Comparison of ENCODE assay signal across 1 cellular context in the genomic region with DNA sequence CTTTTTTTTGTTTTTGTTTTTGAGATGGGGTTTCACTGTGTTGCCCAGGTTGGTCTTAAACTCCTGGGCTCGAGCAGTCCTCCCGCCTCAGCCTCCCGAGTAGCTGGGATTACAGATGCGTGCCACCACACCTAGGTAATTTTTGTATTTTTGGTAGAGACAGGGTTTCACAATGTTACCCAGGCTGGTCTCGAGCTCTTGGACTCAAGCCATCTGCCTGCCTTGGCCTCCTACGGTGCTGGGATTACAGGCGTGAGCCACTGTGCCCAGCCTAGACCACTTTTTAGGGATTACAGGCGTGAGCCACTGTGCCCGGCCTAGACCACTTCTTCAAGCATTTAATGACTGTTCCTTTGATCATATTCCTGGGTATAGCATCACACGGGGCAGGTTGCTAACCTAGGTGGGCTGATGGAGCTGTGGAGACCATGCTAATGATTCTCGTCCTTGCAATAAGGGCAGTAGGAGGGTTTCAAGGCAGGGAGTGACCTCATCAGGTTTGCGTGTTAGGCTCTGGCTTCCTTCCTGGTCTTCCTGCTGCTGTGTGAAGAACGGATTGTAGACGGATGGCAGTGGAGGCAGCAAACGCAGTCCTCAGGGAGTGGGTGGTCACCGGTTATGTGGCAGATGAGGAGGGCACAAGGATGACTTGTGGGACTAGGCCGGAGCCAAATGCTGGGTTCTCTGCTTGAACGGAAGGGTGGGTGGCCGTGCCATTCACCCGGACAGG.
TF ChIP-seq lines count a peak whose summit lies in the region.

No MANE protein-coding gene starts in this region.

TF ChIP-seq in GM23338, 12 proteins besides CTCF, POLR2A, EP300 and RAD21:
- TF ChIP-seq, protein P1, sequence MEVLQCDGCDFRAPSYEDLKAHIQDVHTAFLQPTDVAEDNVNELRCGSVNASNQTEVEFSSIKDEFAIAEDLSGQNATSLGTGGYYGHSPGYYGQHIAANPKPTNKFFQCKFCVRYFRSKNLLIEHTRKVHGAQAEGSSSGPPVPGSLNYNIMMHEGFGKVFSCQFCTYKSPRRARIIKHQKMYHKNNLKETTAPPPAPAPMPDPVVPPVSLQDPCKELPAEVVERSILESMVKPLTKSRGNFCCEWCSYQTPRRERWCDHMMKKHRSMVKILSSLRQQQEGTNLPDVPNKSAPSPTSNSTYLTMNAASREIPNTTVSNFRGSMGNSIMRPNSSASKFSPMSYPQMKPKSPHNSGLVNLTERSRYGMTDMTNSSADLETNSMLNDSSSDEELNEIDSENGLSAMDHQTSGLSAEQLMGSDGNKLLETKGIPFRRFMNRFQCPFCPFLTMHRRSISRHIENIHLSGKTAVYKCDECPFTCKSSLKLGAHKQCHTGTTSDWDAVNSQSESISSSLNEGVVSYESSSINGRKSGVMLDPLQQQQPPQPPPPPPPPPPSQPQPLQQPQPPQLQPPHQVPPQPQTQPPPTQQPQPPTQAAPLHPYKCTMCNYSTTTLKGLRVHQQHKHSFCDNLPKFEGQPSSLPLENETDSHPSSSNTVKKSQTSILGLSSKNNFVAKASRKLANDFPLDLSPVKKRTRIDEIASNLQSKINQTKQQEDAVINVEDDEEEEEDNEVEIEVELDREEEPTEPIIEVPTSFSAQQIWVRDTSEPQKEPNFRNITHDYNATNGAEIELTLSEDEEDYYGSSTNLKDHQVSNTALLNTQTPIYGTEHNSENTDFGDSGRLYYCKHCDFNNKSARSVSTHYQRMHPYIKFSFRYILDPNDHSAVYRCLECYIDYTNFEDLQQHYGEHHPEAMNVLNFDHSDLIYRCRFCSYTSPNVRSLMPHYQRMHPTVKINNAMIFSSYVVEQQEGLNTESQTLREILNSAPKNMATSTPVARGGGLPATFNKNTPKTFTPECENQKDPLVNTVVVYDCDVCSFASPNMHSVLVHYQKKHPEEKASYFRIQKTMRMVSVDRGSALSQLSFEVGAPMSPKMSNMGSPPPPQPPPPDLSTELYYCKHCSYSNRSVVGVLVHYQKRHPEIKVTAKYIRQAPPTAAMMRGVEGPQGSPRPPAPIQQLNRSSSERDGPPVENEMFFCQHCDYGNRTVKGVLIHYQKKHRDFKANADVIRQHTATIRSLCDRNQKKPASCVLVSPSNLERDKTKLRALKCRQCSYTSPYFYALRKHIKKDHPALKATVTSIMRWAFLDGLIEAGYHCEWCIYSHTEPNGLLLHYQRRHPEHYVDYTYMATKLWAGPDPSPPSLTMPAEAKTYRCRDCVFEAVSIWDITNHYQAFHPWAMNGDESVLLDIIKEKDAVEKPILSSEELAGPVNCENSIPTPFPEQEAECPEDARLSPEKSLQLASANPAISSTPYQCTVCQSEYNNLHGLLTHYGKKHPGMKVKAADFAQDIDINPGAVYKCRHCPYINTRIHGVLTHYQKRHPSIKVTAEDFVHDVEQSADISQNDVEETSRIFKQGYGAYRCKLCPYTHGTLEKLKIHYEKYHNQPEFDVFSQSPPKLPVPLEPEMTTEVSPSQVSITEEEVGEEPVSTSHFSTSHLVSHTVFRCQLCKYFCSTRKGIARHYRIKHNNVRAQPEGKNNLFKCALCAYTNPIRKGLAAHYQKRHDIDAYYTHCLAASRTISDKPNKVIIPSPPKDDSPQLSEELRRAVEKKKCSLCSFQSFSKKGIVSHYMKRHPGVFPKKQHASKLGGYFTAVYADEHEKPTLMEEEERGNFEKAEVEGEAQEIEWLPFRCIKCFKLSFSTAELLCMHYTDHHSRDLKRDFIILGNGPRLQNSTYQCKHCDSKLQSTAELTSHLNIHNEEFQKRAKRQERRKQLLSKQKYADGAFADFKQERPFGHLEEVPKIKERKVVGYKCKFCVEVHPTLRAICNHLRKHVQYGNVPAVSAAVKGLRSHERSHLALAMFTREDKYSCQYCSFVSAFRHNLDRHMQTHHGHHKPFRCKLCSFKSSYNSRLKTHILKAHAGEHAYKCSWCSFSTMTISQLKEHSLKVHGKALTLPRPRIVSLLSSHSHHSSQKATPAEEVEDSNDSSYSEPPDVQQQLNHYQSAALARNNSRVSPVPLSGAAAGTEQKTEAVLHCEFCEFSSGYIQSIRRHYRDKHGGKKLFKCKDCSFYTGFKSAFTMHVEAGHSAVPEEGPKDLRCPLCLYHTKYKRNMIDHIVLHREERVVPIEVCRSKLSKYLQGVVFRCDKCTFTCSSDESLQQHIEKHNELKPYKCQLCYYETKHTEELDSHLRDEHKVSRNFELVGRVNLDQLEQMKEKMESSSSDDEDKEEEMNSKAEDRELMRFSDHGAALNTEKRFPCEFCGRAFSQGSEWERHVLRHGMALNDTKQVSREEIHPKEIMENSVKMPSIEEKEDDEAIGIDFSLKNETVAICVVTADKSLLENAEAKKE (CRISPR knock-in tag; IDR thresholded peaks at IDR 0.05): no peak
- no peak for TF ChIP-seq EZH2 (IDR thresholded peaks at IDR 0.05; ENCODE audit: low read depth, unreplicated experiment)
TF ChIP-seq in GM23338: peak in this region for 0.
